In the genomic region with DNA sequence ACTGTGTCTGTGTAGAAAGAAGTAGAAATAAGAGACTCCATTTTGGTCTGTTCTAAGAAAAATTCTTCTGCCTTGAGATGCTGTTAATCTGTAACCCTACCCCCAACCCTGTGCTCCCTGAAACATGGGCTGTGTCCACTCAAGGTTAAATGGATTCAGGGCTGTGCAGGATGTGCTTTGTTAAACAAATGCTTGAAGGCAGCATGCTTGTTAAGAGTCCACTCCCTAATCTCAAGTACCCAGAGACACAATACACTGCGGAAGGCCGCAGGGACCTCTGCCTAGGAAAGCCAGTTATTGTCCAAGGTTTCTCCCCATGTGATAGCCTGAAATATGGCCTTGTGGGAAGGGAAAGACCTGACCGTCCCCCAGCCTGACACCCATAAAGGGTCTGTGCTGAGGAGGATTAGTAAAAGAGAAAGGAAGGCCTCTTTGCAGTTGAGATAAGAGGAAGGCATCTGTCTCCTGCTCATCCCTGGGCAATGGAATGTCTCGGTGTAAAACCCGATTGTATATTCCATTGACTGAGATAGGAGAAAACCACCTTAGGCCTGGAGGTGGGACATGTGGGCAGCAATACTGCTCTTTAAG, we compare ENCODE assay signal across 7 cellular contexts. TPM values are rescaled to one million over a fixed set of nuclear protein-coding genes. Genes with fewer than 3 reads are reported as not detected.
A peak's percentile ranks its signal among the peaks of the same experiment; 100 is the strongest.
DNase-seq lines count a peak whose midpoint lies in the region; TF ChIP-seq lines count a peak whose summit lies in the region.
"Not testable (repeated sequence)": the region's sequence is repeated elsewhere in the genome, so short reads cannot be mapped to it uniquely, and the experiment has no call there.

No MANE protein-coding gene starts in this region.

- peaks cover 55% of the 10 kb centered on the region for H3K4me1 Mint-ChIP-seq in progenitor cell of endocrine pancreas (ENCODE audit: low read depth)

- in situ Hi-C loops in HAP-1 (cut with MboI; ENCODE audit: low sequenced_read_pairs) = loop anchor here (5.0 kb wide), 1 partner anchor 68 kb away; a partner anchor contains a TSS

- not testable (repeated sequence) for H2BK120ac ChIP-seq in mesendoderm (ENCODE audit: low read depth, low read length)

- not testable (repeated sequence) for H4K8ac ChIP-seq in mesendoderm (ENCODE audit: low read depth, low read length)

- DNase-seq in DMS153 treated with DMSO at 0.1 percent for 48 hours (lab: John Stamatoyannopoulos, UW; ENCODE audit: unreplicated experiment) = peak; percentile 31
- DNase-seq in HAP-1 (ENCODE audit: low spot score in 2 of 2) = peak; percentile 29 to 43
- DNase-seq in NCI-H2029 (lab: John Stamatoyannopoulos, UW) = peak; percentile 22
- DNase-seq in NT2/D1 (ENCODE audit: low read depth, low spot score) = peak; percentile 42
- DNase-seq in mesendoderm = peak; percentile 75
- DNase-seq in progenitor cell of endocrine pancreas (ENCODE audit: low spot score, unreplicated experiment) = not testable (repeated sequence)

- peak overlapping the region; percentile 15 for H3K4me3 Mint-ChIP-seq in progenitor cell of endocrine pancreas (ENCODE audit: low read depth)

- not testable (repeated sequence) for H3K56ac ChIP-seq in mesendoderm (ENCODE audit: low read length)

- not testable (repeated sequence) for H3K9me3 ChIP-seq in HAP-1; iPS-20b (ENCODE audit: insufficient read depth, low read depth, low read length)
- H3K9me3 ChIP-seq in NT2/D1 (ENCODE audit: insufficient read depth, low read length) = peaks cover 46% of the 10 kb centered on the region

- not testable (repeated sequence) for H3K9me3 Mint-ChIP-seq in progenitor cell of endocrine pancreas (ENCODE audit: low read depth)

- not testable (repeated sequence) for TF ChIP-seq CTCF in progenitor cell of endocrine pancreas (IDR thresholded peaks at IDR 0.05; ENCODE audit: unreplicated experiment)

- not testable (repeated sequence) for H3K18ac ChIP-seq in mesendoderm (ENCODE audit: low read length)

- not testable (repeated sequence) for H3K23ac ChIP-seq in mesendoderm (ENCODE audit: low read length)

- H3K4me2 ChIP-seq in mesendoderm (ENCODE audit: low read length) = not testable (repeated sequence)

- H3K36me3 Mint-ChIP-seq in progenitor cell of endocrine pancreas (ENCODE audit: insufficient read depth) = not testable (repeated sequence)

- not testable (repeated sequence) for H3K4ac ChIP-seq in mesendoderm (ENCODE audit: low read depth, low read length)

- H4K5ac ChIP-seq in mesendoderm (ENCODE audit: low read length) = not testable (repeated sequence)

- H3K4me1 ChIP-seq in HAP-1 = peaks cover 11% of the 10 kb centered on the region
- H3K4me1 ChIP-seq in NT2/D1 (ENCODE audit: insufficient read depth, insufficient read length); iPS-20b (ENCODE audit: insufficient read depth, low read length); mesendoderm (ENCODE audit: control insufficient read depth, low read depth, low read length): not testable (repeated sequence)

- not testable (repeated sequence) for H2BK15ac ChIP-seq in mesendoderm (replicated peaks; ENCODE audit: low read depth)

- H3K79me1 ChIP-seq in mesendoderm (ENCODE audit: low read length) = not testable (repeated sequence)

- H2BK5ac ChIP-seq in mesendoderm (ENCODE audit: low read length) = not testable (repeated sequence)

- H3K27ac Mint-ChIP-seq in progenitor cell of endocrine pancreas = peak overlapping the region; percentile 65

- not testable (repeated sequence) for H3K27ac ChIP-seq in iPS-20b (ENCODE audit: low read length)
- H3K27ac ChIP-seq in mesendoderm (ENCODE audit: low read depth, low read length) = peak overlapping the region; percentile 40

- peaks cover 13% of the 10 kb centered on the region for H3K79me2 ChIP-seq in mesendoderm (ENCODE audit: control insufficient read depth, insufficient read depth, low read length)

- not testable (repeated sequence) for H3K27me3 ChIP-seq in HAP-1 (ENCODE audit: low read depth); NT2/D1 (ENCODE audit: insufficient read depth, insufficient read length); iPS-20b (ENCODE audit: insufficient read depth, low read length); mesendoderm (ENCODE audit: insufficient read depth, low read length, poor library complexity)

- not testable (repeated sequence) for H3K36me3 ChIP-seq in HAP-1 (replicated peaks); NT2/D1 (ENCODE audit: insufficient read depth, insufficient read length, low read length); iPS-20b (ENCODE audit: insufficient read depth, low read depth, low read length); mesendoderm (ENCODE audit: control insufficient read depth, insufficient read depth, low read length)

- not testable (repeated sequence) for H3K4me3 ChIP-seq in HAP-1; NT2/D1 (ENCODE audit: insufficient read length, low read depth); mesendoderm (ENCODE audit: low read length)
- H3K4me3 ChIP-seq in iPS-20b (ENCODE audit: low read length) = 0 out of 2 replicates have a peak overlapping the region, but pooled peaks have one; percentile 0

- H2AK5ac ChIP-seq in mesendoderm (ENCODE audit: low read length) = not testable (repeated sequence)

- not testable (repeated sequence) for H3K9ac ChIP-seq in NT2/D1 (ENCODE audit: insufficient read length, low read depth); iPS-20b (ENCODE audit: low read depth, low read length); mesendoderm (ENCODE audit: low read length)

- H3K27me3 Mint-ChIP-seq in progenitor cell of endocrine pancreas = not testable (repeated sequence)

- no CpG with 5 or more reads among the region's 5 CpGs for WGBS in mesendoderm (ENCODE audit: extremely low coverage, insufficient coverage, low lambda C conversion rate)

RNA-seq across cellular contexts. Expression of a gene that starts 2.3 kb away (rescaled TPM):
- polyA plus RNA-seq in mesendoderm (2013, experiment 1 of 2) = 30.0 TPM
- 29.2 TPM for polyA plus RNA-seq in mesendoderm (2013, experiment 2 of 2)
- 79.6 and 80.3 TPM in 2 replicates for total RNA-seq in progenitor cell of endocrine pancreas

RNA-seq across cellular contexts. Expression of a gene that starts 15.1 kb away (rescaled TPM):
- 0.22 TPM for polyA plus RNA-seq in mesendoderm (2013, experiment 1 of 2)
- 0.11 TPM for polyA plus RNA-seq in mesendoderm (2013, experiment 2 of 2)
- 4.2 and 5.0 TPM in 2 replicates for total RNA-seq in progenitor cell of endocrine pancreas
